In genomic region chr2:27092696-27093429, GRCh38 we compare ENCODE assay signal across 17 cellular contexts. TPM values are rescaled to one million over a fixed set of nuclear protein-coding genes. Genes with fewer than 3 reads are reported as not detected.
DNase-seq lines count a peak whose midpoint lies in the region; ATAC-seq and TF ChIP-seq lines count a peak whose summit lies in the region.
"Had no signal": no experiment of that assay in that cellular context is flagged by ENCODE, and none has a peak within 500 bp of the region (broad histone marks: within the 10 kb centered on the region; RNA-seq: fewer than 3 reads in every experiment).

No MANE protein-coding gene starts in this region.

- intact Hi-C loops in Right ventricle myocardium inferior (cut with DNase I): no loop called here

- no peak for ATAC-seq in Right ventricle myocardium inferior
- peak; percentile 57 for ATAC-seq in left lobe of liver

- H3K36me3 ChIP-seq in right atrium auricular region: no peaks in the 10 kb centered on the region
- H3K36me3 ChIP-seq: BLaER1, prostate gland, SJCRH30 had no signal

- peaks cover 0 to 15% of the 10 kb centered on the region in 2 donors for H3K4me1 ChIP-seq in right atrium auricular region
- H3K4me1 ChIP-seq: SJCRH30 had no signal

- TF ChIP-seq CTCF in right atrium auricular region (IDR thresholded peaks at IDR 0.05): no peak

- H3K27ac ChIP-seq in right atrium auricular region: no peak overlapping the region
- H3K27ac ChIP-seq: BLaER1, prostate gland, SJCRH30 had no signal

- DNase-seq in Right ventricle myocardium inferior (ENCODE audit: missing footprints) (peak; percentile 49), right atrium auricular region (ENCODE audit: low spot score) (no peak), left lobe of liver (ENCODE audit: low spot score) (peak; percentile 99), DMS153 treated with DMSO at 0.1 percent for 48 hours (lab: John Stamatoyannopoulos, UW; ENCODE audit: unreplicated experiment) (no peak), SW 1271 (lab: John Stamatoyannopoulos, UW) (no peak), DMS53 (lab: John Stamatoyannopoulos, UW) (no peak)
- DNase-seq: activated naive CD8-positive, alpha-beta T cell treated with anti-CD3 and anti-CD28 coated beads for 36 hours; hippocampal formation; islet precursor cell; Karpas-422; NCI-H1417 treated with DMSO at 0.1 percent for 48 hours; NCI-H526 treated with DMSO at 0.1 percent for 48 hours; SJCRH30 had no signal

- H3K4me3 ChIP-seq in right atrium auricular region: no peak overlapping the region
- H3K4me3 ChIP-seq: BLaER1, prostate gland, SJCRH30 had no signal

- no peaks in the 10 kb centered on the region for H3K9me3 ChIP-seq in right atrium auricular region
- H3K9me3 ChIP-seq: BLaER1, prostate gland, SJCRH30 had no signal

- no peaks in the 10 kb centered on the region for H3K27me3 ChIP-seq in right atrium auricular region
- H3K27me3 ChIP-seq: BLaER1 had no signal

RNA-seq across cellular contexts. Expression of gene KHK, which starts 6.3 kb away (rescaled TPM):
- total RNA-seq in Right ventricle myocardium inferior (4.5 TPM), right atrium auricular region (1 to 10 TPM in 1 of 2 donors, under 1 TPM in 1; 0.82 to 1.7 TPM), left lobe of liver (267 TPM)

RNA-seq across cellular contexts. Expression of gene EMILIN1, which starts 14.4 kb away (rescaled TPM):
- total RNA-seq in Right ventricle myocardium inferior: 25.8 TPM
- total RNA-seq in right atrium auricular region: 10 to 100 TPM; 22.3 to 36.7 TPM
- total RNA-seq in left lobe of liver: 16.0 TPM

RNA-seq across cellular contexts. Expression of gene OST4, which starts 21.4 kb away (rescaled TPM):
- total RNA-seq in Right ventricle myocardium inferior (411 TPM), right atrium auricular region (100 to 1,000 TPM; 379 to 465 TPM), left lobe of liver (141 TPM)

RNA-seq across cellular contexts. Expression of gene CGREF1, which starts 26.1 kb away (rescaled TPM):
- total RNA-seq in Right ventricle myocardium inferior (0.84 TPM), right atrium auricular region (1 to 10 TPM; 4.3 to 4.5 TPM), left lobe of liver (5.5 TPM)
- total RNA-seq: SJCRH30 had no signal

RNA-seq across cellular contexts. Expression of gene ABHD1, which starts 30.8 kb away (rescaled TPM):
- total RNA-seq in Right ventricle myocardium inferior (2.4 TPM), right atrium auricular region (1 to 10 TPM in 1 of 2 donors, under 1 TPM in 1; 0.90 to 1.0 TPM), left lobe of liver (3.6 TPM)
- total RNA-seq: mesenteric fat pad, SJCRH30, temporal lobe had no signal

Comparison
In these comparisons a context has a peak if more than half of its experiments do, and no peak if none do; other contexts are left out.
1. DNase-seq: peak in Right ventricle myocardium inferior (single experiment) and left lobe of liver (single experiment); none in right atrium auricular region (single experiment), DMS153 treated with DMSO at 0.1 percent for 48 hours (single experiment), SW 1271 (0 of 2) and DMS53 (single experiment).
2. RNA of gene KHK, which starts 6.3 kb away (total RNA-seq): 267 TPM in left lobe of liver (single experiment); 4.5 TPM in Right ventricle myocardium inferior (single experiment) and 0.82 to 1.7 TPM in right atrium auricular region; every median in the first group is over 10 times any median in the second.